Comparison of ENCODE assay signal across 1 cellular context in the genomic region with DNA sequence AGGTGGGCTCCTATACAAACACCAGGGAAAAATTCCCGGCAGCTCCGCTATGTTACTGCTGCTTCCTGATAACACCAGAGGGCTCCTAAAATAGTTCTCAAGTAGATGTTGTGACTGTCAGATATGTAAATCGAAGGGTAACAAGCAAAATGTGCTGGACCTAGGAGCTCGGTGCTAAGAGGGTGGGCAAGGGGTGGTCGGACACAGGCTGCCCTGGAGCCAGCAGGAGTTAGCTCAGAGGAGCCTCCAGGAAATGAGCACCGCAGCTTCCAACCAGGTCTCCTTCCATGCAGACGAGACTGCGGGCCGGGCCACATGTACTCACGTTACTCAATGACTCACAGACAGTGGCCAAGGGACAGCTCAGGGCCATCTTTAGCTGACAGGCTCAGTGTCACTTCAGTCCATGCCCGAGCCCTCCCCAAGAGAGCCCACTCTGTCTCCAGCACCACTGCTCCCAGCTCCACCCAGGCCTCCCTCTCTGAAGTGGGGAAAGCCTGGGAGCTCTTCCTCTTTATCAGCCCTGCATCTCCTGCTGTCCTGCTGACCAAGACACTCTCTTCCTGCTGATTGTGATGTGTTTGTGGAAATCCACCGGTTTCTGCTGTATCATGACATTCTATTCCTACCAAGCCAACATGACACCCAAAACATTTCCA.
A peak's percentile ranks its signal among the peaks of the same experiment; 100 is the strongest.
TF ChIP-seq lines count a peak whose summit lies in the region.

No MANE protein-coding gene starts in this region.

TF ChIP-seq in K562, 482 proteins besides CTCF, POLR2A, EP300 and RAD21 (continued from another document and continues in another):
- TF ChIP-seq CC2D1A (IDR thresholded peaks at IDR 0.05) (peak; percentile 32; the same call in 1 of the 2 replicates), COPS2 (conservative IDR thresholded peaks at IDR 0.05) (no peak), PCBP1 (IDR thresholded peaks at IDR 0.05; ENCODE audit: low read depth, low read length, poor library complexity, severe bottlenecking) (no peak), PTBP1 (IDR thresholded peaks at IDR 0.05; ENCODE audit: low read depth, low read length) (no peak), STAT5A (IDR thresholded peaks at IDR 0.05; ENCODE audit: borderline replicate concordance, low read length) (no peak), REST (CRISPR knock-in tag; IDR thresholded peaks at IDR 0.05; ENCODE audit: low read depth) (0 out of 2 replicates have a peak, but pooled peaks have one; percentile 35), BDP1 (IDR thresholded peaks at IDR 0.05; ENCODE audit: insufficient read depth, insufficient read length) (no peak), NRF1 (conservative IDR thresholded peaks at IDR 0.05 in 1 of 2, IDR thresholded peaks at IDR 0.05 in 1 of 2) (peak; percentile 47 to 55), RFX1 (IDR thresholded peaks at IDR 0.05) (no peak), DACH1 (IDR thresholded peaks at IDR 0.05; ENCODE audit: partially characterized antibody) (no peak), ATF1 (CRISPR knock-in tag; IDR thresholded peaks at IDR 0.05) (no peak), ATF1 (tag; IDR thresholded peaks at IDR 0.05) (peak; percentile 76), TRIM25 (IDR thresholded peaks at IDR 0.05; ENCODE audit: borderline replicate concordance) (no peak), SAFB2 (IDR thresholded peaks at IDR 0.05; ENCODE audit: borderline replicate concordance, low read depth, low read length, severe bottlenecking) (no peak), ZNF79 (CRISPR knock-in tag; IDR thresholded peaks at IDR 0.05; ENCODE audit: low read depth) (no peak), ZNF592 (IDR thresholded peaks at IDR 0.05) (peak; percentile 99), ETS2 (tag; IDR thresholded peaks at IDR 0.05; ENCODE audit: borderline replicate concordance, poor library complexity, severe bottlenecking) (no peak), ZSCAN29 (IDR thresholded peaks at IDR 0.05) (no peak), SIN3A (IDR thresholded peaks at IDR 0.05; ENCODE audit: borderline replicate concordance in 2 of 2, control insufficient read depth in 1 of 2, low read depth in 2 of 2, low read length in 2 of 2) (no peak), TCF3 (CRISPR knock-in tag; IDR thresholded peaks at IDR 0.05) (peak; percentile 69), STAG1 (CRISPR knock-in tag; IDR thresholded peaks at IDR 0.05; ENCODE audit: borderline replicate concordance) (no peak), ZNF140 (CRISPR knock-in tag; IDR thresholded peaks at IDR 0.05) (no peak), CBFA2T3 (IDR thresholded peaks at IDR 0.05) (peak; percentile 79), JUND (IDR thresholded peaks at IDR 0.05; ENCODE audit: borderline replicate concordance, low read depth, low read length) (peak; percentile 90), JUND (tag; IDR thresholded peaks at IDR 0.05; ENCODE audit: borderline replicate concordance, low read depth, low read length) (peak; percentile 94; the same call in 2 of the 3 replicates), CBX8 (IDR thresholded peaks at IDR 0.05; ENCODE audit: borderline replicate concordance, extremely low read depth, low read depth, low read length, poor library complexity, severe bottlenecking) (no peak), ZNF263 (CRISPR knock-in tag; IDR thresholded peaks at IDR 0.05; ENCODE audit: borderline replicate concordance) (peak; percentile 41; the same call in 1 of the 2 replicates), KAT7 (CRISPR knock-in tag; IDR thresholded peaks at IDR 0.05; ENCODE audit: borderline replicate concordance) (no peak), ZBTB17 (CRISPR knock-in tag; IDR thresholded peaks at IDR 0.05) (peak; percentile 77; the same call in 1 of the 2 replicates), ERF (CRISPR knock-in tag; IDR thresholded peaks at IDR 0.05) (no peak), ZNF384 (IDR thresholded peaks at IDR 0.05; ENCODE audit: low read depth, low read length) (no peak)
- TF ChIP-seq, protein P1, sequence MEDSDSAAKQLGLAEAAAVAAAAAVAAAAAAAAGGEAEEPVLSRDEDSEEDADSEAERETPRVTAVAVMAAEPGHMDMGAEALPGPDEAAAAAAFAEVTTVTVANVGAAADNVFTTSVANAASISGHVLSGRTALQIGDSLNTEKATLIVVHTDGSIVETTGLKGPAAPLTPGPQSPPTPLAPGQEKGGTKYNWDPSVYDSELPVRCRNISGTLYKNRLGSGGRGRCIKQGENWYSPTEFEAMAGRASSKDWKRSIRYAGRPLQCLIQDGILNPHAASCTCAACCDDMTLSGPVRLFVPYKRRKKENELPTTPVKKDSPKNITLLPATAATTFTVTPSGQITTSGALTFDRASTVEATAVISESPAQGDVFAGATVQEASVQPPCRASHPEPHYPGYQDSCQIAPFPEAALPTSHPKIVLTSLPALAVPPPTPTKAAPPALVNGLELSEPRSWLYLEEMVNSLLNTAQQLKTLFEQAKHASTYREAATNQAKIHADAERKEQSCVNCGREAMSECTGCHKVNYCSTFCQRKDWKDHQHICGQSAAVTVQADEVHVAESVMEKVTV (CRISPR knock-in tag; IDR thresholded peaks at IDR 0.05), result no peak
- TF ChIP-seq, protein P2, sequence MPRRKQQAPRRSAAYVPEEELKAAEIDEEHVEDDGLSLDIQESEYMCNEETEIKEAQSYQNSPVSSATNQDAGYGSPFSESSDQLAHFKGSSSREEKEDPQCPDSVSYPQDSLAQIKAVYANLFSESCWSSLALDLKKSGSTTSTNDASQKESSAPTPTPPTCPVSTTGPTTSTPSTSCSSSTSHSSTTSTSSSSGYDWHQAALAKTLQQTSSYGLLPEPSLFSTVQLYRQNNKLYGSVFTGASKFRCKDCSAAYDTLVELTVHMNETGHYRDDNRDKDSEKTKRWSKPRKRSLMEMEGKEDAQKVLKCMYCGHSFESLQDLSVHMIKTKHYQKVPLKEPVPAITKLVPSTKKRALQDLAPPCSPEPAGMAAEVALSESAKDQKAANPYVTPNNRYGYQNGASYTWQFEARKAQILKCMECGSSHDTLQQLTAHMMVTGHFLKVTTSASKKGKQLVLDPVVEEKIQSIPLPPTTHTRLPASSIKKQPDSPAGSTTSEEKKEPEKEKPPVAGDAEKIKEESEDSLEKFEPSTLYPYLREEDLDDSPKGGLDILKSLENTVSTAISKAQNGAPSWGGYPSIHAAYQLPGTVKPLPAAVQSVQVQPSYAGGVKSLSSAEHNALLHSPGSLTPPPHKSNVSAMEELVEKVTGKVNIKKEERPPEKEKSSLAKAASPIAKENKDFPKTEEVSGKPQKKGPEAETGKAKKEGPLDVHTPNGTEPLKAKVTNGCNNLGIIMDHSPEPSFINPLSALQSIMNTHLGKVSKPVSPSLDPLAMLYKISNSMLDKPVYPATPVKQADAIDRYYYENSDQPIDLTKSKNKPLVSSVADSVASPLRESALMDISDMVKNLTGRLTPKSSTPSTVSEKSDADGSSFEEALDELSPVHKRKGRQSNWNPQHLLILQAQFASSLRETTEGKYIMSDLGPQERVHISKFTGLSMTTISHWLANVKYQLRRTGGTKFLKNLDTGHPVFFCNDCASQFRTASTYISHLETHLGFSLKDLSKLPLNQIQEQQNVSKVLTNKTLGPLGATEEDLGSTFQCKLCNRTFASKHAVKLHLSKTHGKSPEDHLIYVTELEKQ (CRISPR knock-in tag; IDR thresholded peaks at IDR 0.05), result no peak
- TF ChIP-seq, protein P3, sequence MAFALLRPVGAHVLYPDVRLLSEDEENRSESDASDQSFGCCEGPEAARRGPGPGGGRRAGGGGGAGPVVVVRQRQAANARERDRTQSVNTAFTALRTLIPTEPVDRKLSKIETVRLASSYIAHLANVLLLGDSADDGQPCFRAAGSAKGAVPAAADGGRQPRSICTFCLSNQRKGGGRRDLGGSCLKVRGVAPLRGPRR (CRISPR knock-in tag; IDR thresholded peaks at IDR 0.05), result no peak
- TF ChIP-seq, protein P4, sequence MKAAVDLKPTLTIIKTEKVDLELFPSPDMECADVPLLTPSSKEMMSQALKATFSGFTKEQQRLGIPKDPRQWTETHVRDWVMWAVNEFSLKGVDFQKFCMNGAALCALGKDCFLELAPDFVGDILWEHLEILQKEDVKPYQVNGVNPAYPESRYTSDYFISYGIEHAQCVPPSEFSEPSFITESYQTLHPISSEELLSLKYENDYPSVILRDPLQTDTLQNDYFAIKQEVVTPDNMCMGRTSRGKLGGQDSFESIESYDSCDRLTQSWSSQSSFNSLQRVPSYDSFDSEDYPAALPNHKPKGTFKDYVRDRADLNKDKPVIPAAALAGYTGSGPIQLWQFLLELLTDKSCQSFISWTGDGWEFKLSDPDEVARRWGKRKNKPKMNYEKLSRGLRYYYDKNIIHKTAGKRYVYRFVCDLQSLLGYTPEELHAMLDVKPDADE (conservative IDR thresholded peaks at IDR 0.05; ENCODE audit: control insufficient read depth, low read depth, low read length), result peak; percentile 65; the same call in 1 of the 2 replicates
- TF ChIP-seq, protein P5, sequence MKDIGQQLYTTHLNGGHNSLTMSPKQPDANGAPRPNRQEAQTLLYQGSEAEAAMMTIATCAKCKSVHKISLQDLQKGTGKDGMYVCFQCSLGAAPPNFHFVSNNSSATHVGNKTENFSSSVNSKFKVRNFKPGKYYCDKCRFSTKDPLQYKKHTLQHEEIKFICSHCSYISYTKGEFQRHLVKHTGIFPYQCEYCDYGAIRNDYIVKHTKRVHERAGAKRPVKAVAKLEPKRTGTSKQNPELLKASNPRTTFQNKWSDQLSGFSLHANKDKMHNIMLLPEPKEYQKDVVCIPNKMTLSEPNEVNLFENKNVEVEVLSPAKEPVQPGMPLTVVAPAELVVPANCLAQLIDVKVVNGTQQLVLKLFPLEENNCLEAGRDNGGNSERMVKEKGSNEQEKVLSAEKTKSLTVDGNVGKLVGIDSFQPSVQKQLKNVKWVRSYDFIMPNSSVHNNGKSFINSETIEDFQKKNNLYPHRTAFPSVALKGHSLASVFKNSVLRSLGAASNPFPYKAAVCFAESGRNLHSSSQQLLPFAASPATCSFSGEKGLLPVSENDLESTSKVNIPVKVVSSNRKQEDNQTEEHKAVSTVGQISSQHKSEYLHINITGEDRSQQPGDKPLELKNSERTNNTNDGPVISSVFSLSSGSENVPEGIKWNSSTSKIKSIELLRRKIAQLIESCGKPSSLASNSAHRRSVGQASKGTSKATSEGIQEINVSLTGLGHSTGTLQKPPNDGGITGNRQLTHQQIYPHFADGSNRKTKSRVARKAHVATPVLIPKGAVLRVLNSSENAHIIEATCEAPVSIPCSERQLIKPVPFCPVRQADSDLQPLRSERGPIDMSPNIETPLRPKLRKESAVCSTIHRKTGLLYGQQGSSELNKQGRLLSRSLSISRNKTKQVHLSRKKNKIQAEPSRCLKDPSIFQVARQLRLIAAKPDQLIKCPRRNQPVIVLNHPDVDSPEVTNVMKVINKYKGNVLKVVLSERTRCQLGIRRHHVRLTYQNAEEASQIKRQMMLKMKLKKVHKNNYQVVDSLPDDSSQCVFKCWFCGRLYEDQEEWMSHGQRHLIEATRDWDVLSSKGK (CRISPR knock-in tag; IDR thresholded peaks at IDR 0.05), result no peak
